2 cellular contexts compared by ENCODE assay signal in genomic region chr10:22459496-22459895, GRCh38.
TF ChIP-seq lines count a peak whose summit lies in the region.

No MANE protein-coding gene starts in this region.

TF ChIP-seq in GM12878, 131 proteins besides CTCF, POLR2A, EP300 and RAD21 (continued from another document):
- TF ChIP-seq CREB1 (IDR thresholded peaks at IDR 0.05; ENCODE audit: low read depth) = 0 out of 2 replicates have a peak, but pooled peaks have one; percentile 40
- TF ChIP-seq RUNX3 (IDR thresholded peaks at IDR 0.05; ENCODE audit: low read length) = peak; percentile 83
- TF ChIP-seq IKZF2 (IDR thresholded peaks at IDR 0.05) = peak in 1 of 2 experiments; percentile 7; a peak in 1 of 4 replicates
- no peak for TF ChIP-seq ZBTB33 (IDR thresholded peaks at IDR 0.05)
- no peak for TF ChIP-seq RFX5 (IDR thresholded peaks at IDR 0.05; ENCODE audit: low read depth, low read length)
- no peak for TF ChIP-seq STAT1 (conservative IDR thresholded peaks at IDR 0.05)
- TF ChIP-seq KAT2A (conservative IDR thresholded peaks at IDR 0.05; ENCODE audit: control insufficient read depth, low read depth, low read length) = no peak
- no peak for TF ChIP-seq BCLAF1 (IDR thresholded peaks at IDR 0.05)
- no peak for TF ChIP-seq E4F1 (IDR thresholded peaks at IDR 0.05; ENCODE audit: borderline replicate concordance, partially characterized antibody)
- TF ChIP-seq ZBED1 (IDR thresholded peaks at IDR 0.05; ENCODE audit: borderline replicate concordance) = no peak
- peak; percentile 43; the same call in 1 of the 2 replicates for TF ChIP-seq NFIC (IDR thresholded peaks at IDR 0.05; ENCODE audit: low read depth, low read length)
- no peak for TF ChIP-seq FOXK2 (IDR thresholded peaks at IDR 0.05)
- no peak for TF ChIP-seq HCFC1 (IDR thresholded peaks at IDR 0.05; ENCODE audit: low read length)
- TF ChIP-seq ATF3 (IDR thresholded peaks at IDR 0.05; ENCODE audit: borderline replicate concordance, extremely low read depth, low read depth, low read length) = no peak
- no peak for TF ChIP-seq SMAD1 (IDR thresholded peaks at IDR 0.05; ENCODE audit: low read depth, partially characterized antibody)
- TF ChIP-seq PML (IDR thresholded peaks at IDR 0.05; ENCODE audit: low read length) = no peak
- no peak for TF ChIP-seq MAX (IDR thresholded peaks at IDR 0.05; ENCODE audit: low read depth, low read length)
- TF ChIP-seq ZNF622 (IDR thresholded peaks at IDR 0.05) = no peak
- TF ChIP-seq CREM (IDR thresholded peaks at IDR 0.05; ENCODE audit: low read depth) = no peak
- peak; percentile 35; the same call in 1 of the 2 replicates for TF ChIP-seq TCF12 (IDR thresholded peaks at IDR 0.05; ENCODE audit: low read depth, low read length)

TF ChIP-seq in SK-N-SH, 30 proteins besides CTCF, POLR2A, EP300 and RAD21 (continued from another document):
- no peak for TF ChIP-seq REST (IDR thresholded peaks at IDR 0.05; ENCODE audit: low read depth, low read length)
- TF ChIP-seq GABPA (IDR thresholded peaks at IDR 0.05; ENCODE audit: low read depth) = no peak
- no peak for TF ChIP-seq JUND (IDR thresholded peaks at IDR 0.05)
- no peak for TF ChIP-seq TCF12 (IDR thresholded peaks at IDR 0.05)
- no peak for TF ChIP-seq GATA2 (CRISPR knock-in tag; IDR thresholded peaks at IDR 0.05)
- TF ChIP-seq SMC3 (IDR thresholded peaks at IDR 0.05; ENCODE audit: low read depth, low read length) = no peak
- no peak for TF ChIP-seq POLR2AphosphoS5 (IDR thresholded peaks at IDR 0.05; ENCODE audit: low read depth, low read length)
- no peak for TF ChIP-seq MAX (IDR thresholded peaks at IDR 0.05; ENCODE audit: low read depth)
- TF ChIP-seq MEF2A (IDR thresholded peaks at IDR 0.05; ENCODE audit: borderline replicate concordance, low read depth) = no peak
- TF ChIP-seq ELF1 (IDR thresholded peaks at IDR 0.05) = no peak
- TF ChIP-seq IRF3 (IDR thresholded peaks at IDR 0.05; ENCODE audit: low read depth, low read length) = no peak
- TF ChIP-seq RCOR1 (IDR thresholded peaks at IDR 0.05; ENCODE audit: low read length) = no peak
- no peak for TF ChIP-seq PBX3 (IDR thresholded peaks at IDR 0.05)
